ENCODE assay signal across 27 cellular contexts in the genomic region with DNA sequence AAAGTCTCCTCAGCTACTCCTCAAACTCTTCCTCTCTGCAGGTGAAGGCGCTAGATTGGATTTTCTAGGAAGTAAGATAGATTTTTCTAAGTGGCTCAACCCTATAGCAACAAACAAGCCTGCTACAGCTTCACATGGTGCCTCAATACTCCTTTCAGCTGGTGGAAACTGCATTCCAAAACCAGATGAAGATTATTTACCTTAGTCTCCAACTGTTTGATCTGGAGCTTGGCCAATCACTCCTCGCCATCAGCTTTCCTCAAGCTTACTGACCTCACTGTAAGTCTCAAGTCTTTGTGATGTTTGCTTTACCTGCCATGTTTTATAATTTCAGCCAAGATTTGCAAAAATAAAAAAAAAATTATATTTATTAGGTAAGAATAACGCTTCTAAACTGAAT.
DNase-seq lines count a peak whose midpoint lies in the region; ATAC-seq and TF ChIP-seq lines count a peak whose summit lies in the region.
"Had no signal": no experiment of that assay in that cellular context is flagged by ENCODE, and none has a peak within 500 bp of the region (broad histone marks: within the 10 kb centered on the region; RNA-seq: fewer than 3 reads in every experiment).

No MANE protein-coding gene starts in this region.

- no peak for TF ChIP-seq CTCF in Calu3 (IDR thresholded peaks at IDR 0.05; ENCODE audit: unreplicated experiment)
- no peak for TF ChIP-seq CTCF in nephron (IDR thresholded peaks at IDR 0.05; ENCODE audit: unreplicated experiment in 3 of 3)

- CTCF ChIA-PET in Calu3 (lab: Charles Lee) = interaction anchor here (0.9 to 1.0 kb wide), 2 partner anchors 19 to 47 kb away, joined by 3 to 5 read pairs; no protein-coding TSS in a partner anchor

- H3K27me3 ChIP-seq in MG63 = no peaks in the 10 kb centered on the region
- H3K27me3 ChIP-seq: cardiac muscle cell, esophagus muscularis mucosa, suprapubic skin, uterus had no signal

- intact Hi-C loops in Calu3 (cut with micrococcal nuclease; ENCODE audit: unreplicated experiment) = no loop called here

- DNase-seq in Calu3 (peak; percentile 59), NCI-H460 (ENCODE audit: extremely low read depth, low read depth) (peak; percentile 59), T47D (ENCODE audit: low read depth in 1 of 2, low spot score in 1 of 2) (peak; percentile 9 to 84), cortex of kidney (lab: John Stamatoyannopoulos, UW) (no peak), MG63 (no peak), immature natural killer cell (no peak)
- DNase-seq: activated CD4-positive, alpha-beta T cell treated with anti-CD3 and anti-CD28 coated beads, Interleukin-2, amount 10 ng/mL, durations not matched to agents 24 days and 14 days; activated naive CD4-positive, alpha-beta T cell; activated T-cell treated with anti-CD3 and anti-CD28 coated beads, Interleukin-2, amount 50 U/mL, for 48 hours; CD4-positive, alpha-beta T cell; mesendoderm; NCI-H1105 treated with DMSO at 0.1 percent for 48 hours; NCI-H2107; NCI-H446; Right ventricle myocardium superior; stimulated activated CD4-positive, alpha-beta T cell treated with anti-CD3 and anti-CD28 coated beads, Interleukin-15, amount 100 ng/mL, for 24 hours; stimulated activated naive CD4-positive, alpha-beta T cell; SW 1271; T-helper 9 cell; uterus had no signal

- in situ Hi-C loops in T47D (cut with HindIII; ENCODE audit: low pct_unique_long_range_greater_than_20kb, low sequenced_read_pairs) = no loop called here

- peaks cover 43% of the 10 kb centered on the region for H3K4me1 Mint-ChIP-seq in Calu3 (ENCODE audit: low read depth, unreplicated experiment)
- no peaks in the 10 kb centered on the region for H3K4me1 Mint-ChIP-seq in nephron
- H3K4me1 Mint-ChIP-seq in immature natural killer cell = no peaks in the 10 kb centered on the region
- H3K4me1 Mint-ChIP-seq: activated CD4-positive, alpha-beta T cell treated with anti-CD3 and anti-CD28 coated beads, Interleukin-2, amount 10 ng/mL, durations not matched to agents 24 days and 14 days had no signal

- ATAC-seq in HG02884 (IDR thresholded peaks at IDR 0.05; ENCODE audit: unreplicated experiment) = no peak

- H3K36me3 Mint-ChIP-seq in Calu3 (ENCODE audit: insufficient read depth, unreplicated experiment) = no peaks in the 10 kb centered on the region
- H3K36me3 Mint-ChIP-seq in nephron (ENCODE audit: low read depth) = no peaks in the 10 kb centered on the region
- H3K36me3 Mint-ChIP-seq in immature natural killer cell = no peaks in the 10 kb centered on the region

- no peaks in the 10 kb centered on the region for H3K36me3 ChIP-seq in MG63
- H3K36me3 ChIP-seq: cardiac muscle cell, esophagus muscularis mucosa, suprapubic skin, uterus had no signal

- no peaks in the 10 kb centered on the region for H3K9me3 ChIP-seq in MG63
- H3K9me3 ChIP-seq: esophagus muscularis mucosa, suprapubic skin, uterus had no signal

- no peak overlapping the region for H3K4me3 Mint-ChIP-seq in Calu3 (ENCODE audit: low read depth, unreplicated experiment)
- H3K4me3 Mint-ChIP-seq in nephron = no peak overlapping the region
- no peak overlapping the region for H3K4me3 Mint-ChIP-seq in immature natural killer cell
- H3K4me3 Mint-ChIP-seq: activated CD4-positive, alpha-beta T cell treated with anti-CD3 and anti-CD28 coated beads, Interleukin-2, amount 10 ng/mL, durations not matched to agents 24 days and 14 days; CD4-positive, alpha-beta T cell had no signal

- H3K27ac Mint-ChIP-seq in Calu3 (ENCODE audit: unreplicated experiment) = peak overlapping the region; percentile 6
- H3K27ac Mint-ChIP-seq in nephron = peak overlapping the region in 2 of 3 experiments; percentile 37 to 72
- no peak overlapping the region for H3K27ac Mint-ChIP-seq in immature natural killer cell
- H3K27ac Mint-ChIP-seq: activated CD4-positive, alpha-beta T cell treated with anti-CD3 and anti-CD28 coated beads, Interleukin-2, amount 10 ng/mL, durations not matched to agents 24 days and 14 days; CD4-positive, alpha-beta T cell; progenitor cell of endocrine pancreas had no signal

- BruUV-seq in Calu3 (replicated peaks; lab: Mats Ljungman, UMichigan) = no TSS peak

- H3K9me3 Mint-ChIP-seq in Calu3 (ENCODE audit: low read depth, unreplicated experiment) = no peaks in the 10 kb centered on the region
- no peaks in the 10 kb centered on the region for H3K9me3 Mint-ChIP-seq in nephron
- H3K9me3 Mint-ChIP-seq in immature natural killer cell = peaks cover 2 to 18% (median 9%) of the 10 kb centered on the region in 6 donors
- H3K9me3 Mint-ChIP-seq: CD4-positive, alpha-beta T cell had no signal

- no peaks in the 10 kb centered on the region for H3K27me3 Mint-ChIP-seq in Calu3 (ENCODE audit: unreplicated experiment)
- no peaks in the 10 kb centered on the region for H3K27me3 Mint-ChIP-seq in nephron (ENCODE audit: low read depth)
- H3K27me3 Mint-ChIP-seq in immature natural killer cell (ENCODE audit: low read depth in 3 of 3) = peaks cover 0 to 2% (median 2%) of the 10 kb centered on the region in 3 donors
- H3K27me3 Mint-ChIP-seq: activated CD4-positive, alpha-beta T cell treated with anti-CD3 and anti-CD28 coated beads, Interleukin-2, amount 10 ng/mL, durations not matched to agents 24 days and 14 days; progenitor cell of endocrine pancreas had no signal

- H3K4me3 ChIP-seq in MG63 = no peak overlapping the region
- H3K4me3 ChIP-seq: cardiac muscle cell, coronary artery, esophagus muscularis mucosa, suprapubic skin, uterus had no signal

Comparison
In these comparisons a context has a peak if more than half of its experiments do, and no peak if none do; other contexts are left out.
1. DNase-seq: peak in Calu3 (single experiment), NCI-H460 (single experiment) and T47D (2 of 2); none in cortex of kidney (single experiment), MG63 (single experiment) and immature natural killer cell (0 of 3).
2. H3K27ac Mint-ChIP-seq: peak in Calu3 (single experiment) and nephron (2 of 3); none in immature natural killer cell (0 of 6).